In genomic region chr2:112644155-112644932, GRCh38 we compare ENCODE assay signal across 1 cellular context.
TF ChIP-seq lines count a peak whose summit lies in the region.

No MANE protein-coding gene starts in this region.

TF ChIP-seq in K562, 482 proteins besides CTCF, POLR2A, EP300 and RAD21 (continued from another document):
- TF ChIP-seq, protein P1, sequence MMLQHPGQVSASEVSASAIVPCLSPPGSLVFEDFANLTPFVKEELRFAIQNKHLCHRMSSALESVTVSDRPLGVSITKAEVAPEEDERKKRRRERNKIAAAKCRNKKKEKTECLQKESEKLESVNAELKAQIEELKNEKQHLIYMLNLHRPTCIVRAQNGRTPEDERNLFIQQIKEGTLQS (IDR thresholded peaks at IDR 0.05) = no peak
- TF ChIP-seq, protein P1 (CRISPR knock-in tag; conservative IDR thresholded peaks at IDR 0.05) = 0 out of 2 replicates have a peak, but pooled peaks have one; percentile 27
- no peak for TF ChIP-seq MBD1 (CRISPR knock-in tag; IDR thresholded peaks at IDR 0.05)
- no peak for TF ChIP-seq HMG20B (CRISPR knock-in tag; IDR thresholded peaks at IDR 0.05)
- no peak for TF ChIP-seq WHSC1 (IDR thresholded peaks at IDR 0.05; ENCODE audit: low read length)
- TF ChIP-seq KAT7 (CRISPR knock-in tag; IDR thresholded peaks at IDR 0.05; ENCODE audit: borderline replicate concordance) = peak; percentile 41; the same call in 1 of the 2 replicates
